17 cellular contexts compared by ENCODE assay signal in genomic region chr5:178602752-178603151, GRCh38.
"Had no signal": no experiment of that assay in that cellular context is flagged by ENCODE, and none has a peak within 500 bp of the region (broad histone marks: within the 10 kb centered on the region; RNA-seq: fewer than 3 reads in every experiment).

No MANE protein-coding gene starts in this region.

- H3K27ac Mint-ChIP-seq: activated naive CD4-positive, alpha-beta T cell treated with anti-CD3 and anti-CD28 coated beads, Interleukin-2, amount 50 U/mL, for 24 hours; naive thymus-derived CD8-positive, alpha-beta T cell; progenitor cell of endocrine pancreas; stimulated activated naive CD8-positive, alpha-beta T cell treated with anti-CD3 and anti-CD28 coated beads, Interleukin-15, amount 100 ng/mL, for 72 hours had no signal

- H3K4me3 ChIP-seq: dorsolateral prefrontal cortex, esophagus squamous epithelium, lower lobe of right lung, testis had no signal

- H3K4me1 Mint-ChIP-seq: stimulated activated naive CD8-positive, alpha-beta T cell treated with anti-CD3 and anti-CD28 coated beads, Interleukin-15, amount 100 ng/mL, for 72 hours had no signal

- H3K9me3 ChIP-seq: esophagus squamous epithelium, lower lobe of right lung, testis had no signal

- H3K4me1 ChIP-seq: esophagus squamous epithelium, lower lobe of right lung, testis had no signal

- H3K27me3 Mint-ChIP-seq: activated naive CD4-positive, alpha-beta T cell treated with anti-CD3 and anti-CD28 coated beads, Interleukin-2, amount 50 U/mL, for 24 hours; naive thymus-derived CD8-positive, alpha-beta T cell; progenitor cell of endocrine pancreas; stimulated activated naive CD8-positive, alpha-beta T cell treated with anti-CD3 and anti-CD28 coated beads, Interleukin-15, amount 100 ng/mL, for 72 hours had no signal

- H3K27ac ChIP-seq: dorsolateral prefrontal cortex, esophagus squamous epithelium, lower lobe of right lung, testis had no signal

- DNase-seq: activated CD4-positive, alpha-beta T cell treated with anti-CD3 and anti-CD28 coated beads, Interleukin-2, amount 50 U/mL, for 4 hours; activated CD4-positive, CD25-positive, alpha-beta regulatory T cell treated with anti-CD3 and anti-CD28 coated beads, Interleukin-2, amount 50 U/mL, for 72 hours; activated T-cell treated with anti-CD3 and anti-CD28 coated beads, Interleukin-2, amount 50 U/mL, for 1 hour; amygdala; dorsolateral prefrontal cortex; esophagus squamous epithelium; hippocampal formation; lower lobe of right lung; naive thymus-derived CD8-positive, alpha-beta T cell; nucleus accumbens; stimulated activated CD4-positive, alpha-beta T cell treated with anti-CD3 and anti-CD28 coated beads, Interleukin-15, amount 100 ng/mL, for 24 hours; stimulated activated CD4-positive, alpha-beta T cell treated with anti-CD3 and anti-CD28 coated beads, Interleukin-4, amount 100 ng/mL, for 4 hours; stimulated activated naive CD8-positive, alpha-beta T cell treated with anti-CD3 and anti-CD28 coated beads, Interleukin-15, amount 100 ng/mL, for 72 hours; T-helper 9 cell; testis had no signal

- H3K4me3 Mint-ChIP-seq: activated naive CD4-positive, alpha-beta T cell treated with anti-CD3 and anti-CD28 coated beads, Interleukin-2, amount 50 U/mL, for 24 hours; naive thymus-derived CD8-positive, alpha-beta T cell; stimulated activated naive CD8-positive, alpha-beta T cell treated with anti-CD3 and anti-CD28 coated beads, Interleukin-15, amount 100 ng/mL, for 72 hours had no signal

- ATAC-seq: lower lobe of right lung; naive thymus-derived CD8-positive, alpha-beta T cell; stimulated activated naive CD8-positive, alpha-beta T cell treated with anti-CD3 and anti-CD28 coated beads, Interleukin-15, amount 100 ng/mL, for 72 hours had no signal

- H3K27me3 ChIP-seq: dorsolateral prefrontal cortex, esophagus squamous epithelium, testis had no signal

- H3K9me3 Mint-ChIP-seq: activated naive CD4-positive, alpha-beta T cell treated with anti-CD3 and anti-CD28 coated beads, Interleukin-2, amount 50 U/mL, for 24 hours had no signal
